8 cellular contexts compared by ENCODE assay signal in genomic region chr5:34499001-34499734, GRCh38.
DNase-seq lines count a peak whose midpoint lies in the region; ATAC-seq and TF ChIP-seq lines count a peak whose summit lies in the region.

No MANE protein-coding gene starts in this region.

- peak; percentile 83 to 86 for ATAC-seq in activated CD4-positive, CD25-positive, alpha-beta regulatory T cell treated with anti-CD3 and anti-CD28 coated beads, Interleukin-2, amount 50 U/mL, for 24 hours
- ATAC-seq in HG02678 (IDR thresholded peaks at IDR 0.05; ENCODE audit: unreplicated experiment) = peak; percentile 91

- WGBS in smooth muscle cell (ENCODE audit: low lambda C conversion rate) = 21% methylated on average over 5 of the region's 5 CpGs

- H3K9ac ChIP-seq in smooth muscle cell (ENCODE audit: low read depth) = peak overlapping the region; percentile 51

- no peak for TF ChIP-seq CTCF in smooth muscle cell (IDR thresholded peaks at IDR 0.05; ENCODE audit: borderline replicate concordance, insufficient read depth, poor library complexity, severe bottlenecking)

- no peak overlapping the region for H3K4me3 ChIP-seq in smooth muscle cell

- H3K4me1 ChIP-seq in smooth muscle cell (ENCODE audit: low read depth) = peaks cover 15% of the 10 kb centered on the region

- no peaks in the 10 kb centered on the region for H3K36me3 ChIP-seq in smooth muscle cell (ENCODE audit: low read depth)

- peaks cover 18% of the 10 kb centered on the region for H3F3A ChIP-seq in smooth muscle cell (ENCODE audit: low read depth)

- no peaks in the 10 kb centered on the region for H3K27me3 ChIP-seq in smooth muscle cell (ENCODE audit: low read depth)

- no peaks in the 10 kb centered on the region for H4K20me1 ChIP-seq in smooth muscle cell (ENCODE audit: low read depth)

- H3K9me3 ChIP-seq in smooth muscle cell (replicated peaks; ENCODE audit: low read depth) = no peaks in the 10 kb centered on the region

- no peak for DNase-seq in activated CD4-positive, CD25-positive, alpha-beta regulatory T cell treated with anti-CD3 and anti-CD28 coated beads, Interleukin-2, amount 50 U/mL, for 72 hours
- peak; percentile 84 to 100 for DNase-seq in NOMO-1 (lab: John Stamatoyannopoulos, UW; ENCODE audit: unreplicated experiment in 2 of 2)
- peak; percentile 47 for DNase-seq in dedifferentiated amniotic fluid mesenchymal stem cell (ENCODE audit: extremely low spot score)
- DNase-seq in smooth muscle cell (lab: John Stamatoyannopoulos, UW; ENCODE audit: unreplicated experiment) = no peak
- no peak for DNase-seq in D341Med (ENCODE audit: low spot score)
- DNase-seq in DMS153 (lab: John Stamatoyannopoulos, UW) = no peak

- H3K4me2 ChIP-seq in smooth muscle cell = peak overlapping the region; percentile 74

- peak overlapping the region; percentile 61 for H2AFZ ChIP-seq in smooth muscle cell (ENCODE audit: low read depth)

- H3K79me2 ChIP-seq in smooth muscle cell (ENCODE audit: low read depth) = no peaks in the 10 kb centered on the region

- peak overlapping the region; percentile 89 for H3K27ac ChIP-seq in smooth muscle cell (ENCODE audit: low read depth)

Comparison
In these comparisons a context has a peak if more than half of its experiments do, and no peak if none do; other contexts are left out.
1. DNase-seq: peak in NOMO-1 (2 of 2) and dedifferentiated amniotic fluid mesenchymal stem cell (single experiment); none in activated CD4-positive, CD25-positive, alpha-beta regulatory T cell treated with anti-CD3 and anti-CD28 coated beads, Interleukin-2, amount 50 U/mL, for 72 hours (single experiment), smooth muscle cell (single experiment), D341Med (single experiment) and DMS153 (single experiment).